ENCODE assay signal across 8 cellular contexts in the genomic region with DNA sequence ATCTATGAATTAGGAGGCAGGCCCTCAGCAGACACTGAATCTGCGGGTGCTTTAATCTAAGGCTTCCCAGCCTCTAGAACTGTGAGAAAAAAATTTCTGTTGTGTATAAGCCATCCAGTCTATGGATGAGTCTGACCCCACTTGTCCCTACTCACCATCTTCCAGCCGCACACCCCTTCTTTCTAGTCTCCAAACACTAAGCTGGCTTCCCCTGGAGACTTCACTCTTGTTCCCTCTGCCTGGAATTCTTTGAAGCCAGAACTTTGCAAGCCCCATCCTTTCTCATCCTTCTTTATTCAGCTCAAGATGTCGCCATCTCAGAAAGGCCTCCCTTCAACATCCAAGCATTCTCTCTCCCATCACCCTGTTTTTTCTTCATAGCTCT. TPM values are rescaled to one million over a fixed set of nuclear protein-coding genes. Genes with fewer than 3 reads are reported as not detected.
DNase-seq lines count a peak whose midpoint lies in the region; ATAC-seq lines count a peak whose summit lies in the region.

No MANE protein-coding gene starts in this region.

- H3K36me3 ChIP-seq in BLaER1 = peaks cover 6% of the 10 kb centered on the region
- H3K36me3 ChIP-seq in effector memory CD4-positive, alpha-beta T cell (ENCODE audit: control insufficient read depth, insufficient read depth, low read length) = no peaks in the 10 kb centered on the region

- ATAC-seq in naive thymus-derived CD8-positive, alpha-beta T cell = no peak
- ATAC-seq in GM18511 (IDR thresholded peaks at IDR 0.05; ENCODE audit: unreplicated experiment) = no peak
- no peak for ATAC-seq in GM19395 (IDR thresholded peaks at IDR 0.05; ENCODE audit: unreplicated experiment)

- H3K9ac ChIP-seq in BLaER1 = peak overlapping the region; percentile 88

- POLR2A ChIA-PET in naive thymus-derived CD8-positive, alpha-beta T cell (lab: Charles Lee) = interaction anchor here (0.6 to 1.8 kb wide), 6 partner anchors 10 to 1937 kb away, joined by 3 to 29 read pairs (median 5); no protein-coding TSS in a partner anchor

- peaks cover 0 to 7% (median 2%) of the 10 kb centered on the region in 3 donors for H3K36me3 Mint-ChIP-seq in naive thymus-derived CD8-positive, alpha-beta T cell

- H3K4me2 ChIP-seq in BLaER1 = peak overlapping the region; percentile 87

- H3K4me3 ChIP-seq in BLaER1 = peak overlapping the region; percentile 89
- peak overlapping the region; percentile 68 for H3K4me3 ChIP-seq in effector memory CD4-positive, alpha-beta T cell (ENCODE audit: insufficient read depth, low read depth, low read length, poor library complexity, severe bottlenecking)

- peaks cover 14 to 30% (median 22%) of the 10 kb centered on the region in 4 donors for H3K4me1 Mint-ChIP-seq in naive thymus-derived CD8-positive, alpha-beta T cell

- peaks cover 35% of the 10 kb centered on the region for H3K4me1 ChIP-seq in BLaER1
- H3K4me1 ChIP-seq in effector memory CD4-positive, alpha-beta T cell (ENCODE audit: control insufficient read depth, insufficient read depth, low read length, poor library complexity, severe bottlenecking) = peaks cover 14% of the 10 kb centered on the region

- H4K20me1 ChIP-seq in BLaER1 = peaks cover 40% of the 10 kb centered on the region

- peak overlapping the region in 8 of 10 donors; percentile 90 to 98 (median 93) for H3K27ac Mint-ChIP-seq in naive thymus-derived CD8-positive, alpha-beta T cell

- peak; percentile 47 for DNase-seq in NCI-H69 (lab: John Stamatoyannopoulos, UW)
- no peak for DNase-seq in effector memory CD4-positive, alpha-beta T cell
- peak in 1 of 10 donors; percentile 20 for DNase-seq in naive thymus-derived CD8-positive, alpha-beta T cell
- DNase-seq in HK-2 (ENCODE audit: unreplicated experiment) = no peak
- no peak for DNase-seq in GDM1 (lab: John Stamatoyannopoulos, UW)

- no peaks in the 10 kb centered on the region for H3K27me3 ChIP-seq in BLaER1
- H3K27me3 ChIP-seq in effector memory CD4-positive, alpha-beta T cell (replicated peaks; ENCODE audit: control insufficient read depth, insufficient read depth, low read length, poor library complexity, severe bottlenecking) = no peaks in the 10 kb centered on the region

- H3K4me3 Mint-ChIP-seq in naive thymus-derived CD8-positive, alpha-beta T cell = peak overlapping the region in 1 of 10 donors; percentile 95

- H3K27ac ChIP-seq in BLaER1 = peak overlapping the region; percentile 61
- peak overlapping the region; percentile 61 for H3K27ac ChIP-seq in effector memory CD4-positive, alpha-beta T cell (ENCODE audit: insufficient read depth, low read length, poor library complexity, severe bottlenecking)

- no peaks in the 10 kb centered on the region for H3K9me3 ChIP-seq in BLaER1
- H3K9me3 ChIP-seq in effector memory CD4-positive, alpha-beta T cell (ENCODE audit: control insufficient read depth, low read length) = no peaks in the 10 kb centered on the region

- H3K9me3 Mint-ChIP-seq in naive thymus-derived CD8-positive, alpha-beta T cell = no peaks in the 10 kb centered on the region

- no peaks in the 10 kb centered on the region for H3K27me3 Mint-ChIP-seq in naive thymus-derived CD8-positive, alpha-beta T cell

RNA-seq across cellular contexts. Expression of a gene that starts 0.6 kb away (rescaled TPM):
- 10 to 100 TPM; 82.5 to 85.0 TPM for total RNA-seq in naive thymus-derived CD8-positive, alpha-beta T cell
- polyA plus RNA-seq in naive thymus-derived CD8-positive, alpha-beta T cell = 100 to 1,000 TPM in 1 of 3 donors, 10 to 100 TPM in 2; 66.6 to 104 (median 77.5) TPM

RNA-seq across cellular contexts. Expression of a gene that starts 47.1 kb away (rescaled TPM):
- 10 to 100 TPM; 27.6 to 31.1 TPM for total RNA-seq in naive thymus-derived CD8-positive, alpha-beta T cell
- 100 to 1,000 TPM; 185 to 201 (median 201) TPM for polyA plus RNA-seq in naive thymus-derived CD8-positive, alpha-beta T cell

RNA-seq across cellular contexts. Expression of a gene that starts 59.7 kb away (rescaled TPM):
- total RNA-seq in naive thymus-derived CD8-positive, alpha-beta T cell = not detected
- not detected for polyA plus RNA-seq in naive thymus-derived CD8-positive, alpha-beta T cell
